ENCODE assay signal across 1 cellular context in the genomic region with DNA sequence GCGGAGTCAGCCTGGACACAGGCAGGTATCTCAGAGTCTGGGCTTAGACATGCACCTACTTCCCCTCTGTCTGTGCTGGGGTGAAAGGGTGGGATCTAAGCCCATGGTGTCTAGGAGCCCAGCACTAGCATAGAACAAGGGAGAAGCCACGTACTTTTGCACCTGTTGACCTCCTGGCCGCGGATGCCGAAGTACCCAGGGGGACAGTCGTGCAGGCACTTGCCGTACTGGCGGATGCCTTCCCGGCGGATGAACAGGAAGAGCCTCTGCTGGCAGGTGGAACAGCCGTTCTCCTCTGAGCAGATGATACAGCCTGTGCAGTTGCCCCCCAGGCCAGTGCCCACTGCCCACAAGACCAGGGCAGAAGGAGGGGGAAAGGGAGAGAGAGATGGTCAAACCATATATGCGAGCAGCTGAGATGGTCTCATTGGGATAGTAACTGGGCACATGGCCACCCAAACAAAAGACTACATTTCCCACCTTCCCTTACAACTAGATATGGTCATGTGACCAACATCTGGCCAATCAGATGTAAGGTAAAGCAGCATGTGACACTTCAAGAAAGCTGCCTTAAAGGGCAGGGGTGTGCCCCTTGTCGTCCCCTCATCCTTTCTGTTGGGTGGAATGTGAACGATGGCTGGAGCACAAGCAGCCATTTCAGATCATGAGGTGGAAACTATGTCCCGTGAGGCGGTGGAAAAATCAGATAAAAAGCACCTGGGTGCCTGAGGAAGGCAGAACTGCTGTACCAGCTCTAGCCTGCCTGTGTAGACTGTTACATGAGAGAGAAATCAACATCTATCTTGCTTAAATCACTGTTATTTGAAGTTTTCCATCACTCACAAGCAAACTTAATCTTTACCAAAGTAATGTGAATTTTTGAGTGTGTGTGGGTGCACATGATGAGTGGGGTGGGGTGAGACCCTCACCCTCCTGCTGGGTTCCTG.
TF ChIP-seq lines count a peak whose summit lies in the region.

No MANE protein-coding gene starts in this region.

TF ChIP-seq in K562, 482 proteins besides CTCF, POLR2A, EP300 and RAD21 (continues in another document):
- TF ChIP-seq SP2 (IDR thresholded peaks at IDR 0.05; ENCODE audit: extremely low read depth, low read depth, low read length, poor library complexity, severe bottlenecking), result no peak
- TF ChIP-seq RFX7 (CRISPR knock-in tag; IDR thresholded peaks at IDR 0.05), result no peak
- TF ChIP-seq, protein P1, sequence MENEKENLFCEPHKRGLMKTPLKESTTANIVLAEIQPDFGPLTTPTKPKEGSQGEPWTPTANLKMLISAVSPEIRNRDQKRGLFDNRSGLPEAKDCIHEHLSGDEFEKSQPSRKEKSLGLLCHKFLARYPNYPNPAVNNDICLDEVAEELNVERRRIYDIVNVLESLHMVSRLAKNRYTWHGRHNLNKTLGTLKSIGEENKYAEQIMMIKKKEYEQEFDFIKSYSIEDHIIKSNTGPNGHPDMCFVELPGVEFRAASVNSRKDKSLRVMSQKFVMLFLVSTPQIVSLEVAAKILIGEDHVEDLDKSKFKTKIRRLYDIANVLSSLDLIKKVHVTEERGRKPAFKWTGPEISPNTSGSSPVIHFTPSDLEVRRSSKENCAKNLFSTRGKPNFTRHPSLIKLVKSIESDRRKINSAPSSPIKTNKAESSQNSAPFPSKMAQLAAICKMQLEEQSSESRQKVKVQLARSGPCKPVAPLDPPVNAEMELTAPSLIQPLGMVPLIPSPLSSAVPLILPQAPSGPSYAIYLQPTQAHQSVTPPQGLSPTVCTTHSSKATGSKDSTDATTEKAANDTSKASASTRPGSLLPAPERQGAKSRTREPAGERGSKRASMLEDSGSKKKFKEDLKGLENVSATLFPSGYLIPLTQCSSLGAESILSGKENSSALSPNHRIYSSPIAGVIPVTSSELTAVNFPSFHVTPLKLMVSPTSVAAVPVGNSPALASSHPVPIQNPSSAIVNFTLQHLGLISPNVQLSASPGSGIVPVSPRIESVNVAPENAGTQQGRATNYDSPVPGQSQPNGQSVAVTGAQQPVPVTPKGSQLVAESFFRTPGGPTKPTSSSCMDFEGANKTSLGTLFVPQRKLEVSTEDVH (IDR thresholded peaks at IDR 0.05; ENCODE audit: low read depth, partially characterized antibody), result no peak
- TF ChIP-seq, protein P2, sequence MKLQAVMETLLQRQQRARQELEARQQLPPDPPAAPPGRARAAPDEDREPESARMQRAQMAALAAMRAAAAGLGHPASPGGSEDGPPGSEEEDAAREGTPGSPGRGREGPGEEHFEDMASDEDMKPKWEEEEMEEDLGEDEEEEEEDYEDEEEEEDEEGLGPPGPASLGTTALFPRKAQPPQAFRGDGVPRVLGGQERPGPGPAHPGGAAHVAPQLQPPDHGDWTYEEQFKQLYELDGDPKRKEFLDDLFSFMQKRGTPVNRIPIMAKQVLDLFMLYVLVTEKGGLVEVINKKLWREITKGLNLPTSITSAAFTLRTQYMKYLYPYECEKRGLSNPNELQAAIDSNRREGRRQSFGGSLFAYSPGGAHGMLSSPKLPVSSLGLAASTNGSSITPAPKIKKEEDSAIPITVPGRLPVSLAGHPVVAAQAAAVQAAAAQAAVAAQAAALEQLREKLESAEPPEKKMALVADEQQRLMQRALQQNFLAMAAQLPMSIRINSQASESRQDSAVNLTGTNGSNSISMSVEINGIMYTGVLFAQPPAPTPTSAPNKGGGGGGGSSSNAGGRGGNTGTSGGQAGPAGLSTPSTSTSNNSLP (IDR thresholded peaks at IDR 0.05; ENCODE audit: borderline replicate concordance, low read depth, low read length), result no peak
- TF ChIP-seq MYC (IDR thresholded peaks at IDR 0.05; ENCODE audit: low read depth, low read length), result peak; percentile 23; the same call in 1 of the 2 replicates
- TF ChIP-seq MYC (CRISPR knock-in tag; IDR thresholded peaks at IDR 0.05; ENCODE audit: borderline replicate concordance, low read depth), result no peak
- TF ChIP-seq PHF8 (IDR thresholded peaks at IDR 0.05; ENCODE audit: borderline replicate concordance, low read length), result no peak
- TF ChIP-seq ZBTB8A (IDR thresholded peaks at IDR 0.05; ENCODE audit: partially characterized antibody), result no peak
- TF ChIP-seq ZNF134 (CRISPR knock-in tag; conservative IDR thresholded peaks at IDR 0.05), result no peak
- TF ChIP-seq NR2C2 (CRISPR knock-in tag; IDR thresholded peaks at IDR 0.05), result 0 out of 2 replicates have a peak, but pooled peaks have one; percentile 41
- no peak for TF ChIP-seq NR2C2 (tag; IDR thresholded peaks at IDR 0.05)
- no peak for TF ChIP-seq ZNF12 (CRISPR knock-in tag; IDR thresholded peaks at IDR 0.05)
- TF ChIP-seq HNRNPL (IDR thresholded peaks at IDR 0.05; ENCODE audit: low read depth, low read length), result no peak
- peak; percentile 85 for TF ChIP-seq HCFC1 (IDR thresholded peaks at IDR 0.05; ENCODE audit: low read depth, low read length)
- no peak for TF ChIP-seq LARP7 (IDR thresholded peaks at IDR 0.05)
- no peak for TF ChIP-seq HSF4 (CRISPR knock-in tag; IDR thresholded peaks at IDR 0.05; ENCODE audit: borderline replicate concordance)
- TF ChIP-seq ZNF253 (CRISPR knock-in tag; conservative IDR thresholded peaks at IDR 0.05), result no peak
- TF ChIP-seq TSC22D4 (tag; IDR thresholded peaks at IDR 0.05), result no peak
- TF ChIP-seq, protein P3, sequence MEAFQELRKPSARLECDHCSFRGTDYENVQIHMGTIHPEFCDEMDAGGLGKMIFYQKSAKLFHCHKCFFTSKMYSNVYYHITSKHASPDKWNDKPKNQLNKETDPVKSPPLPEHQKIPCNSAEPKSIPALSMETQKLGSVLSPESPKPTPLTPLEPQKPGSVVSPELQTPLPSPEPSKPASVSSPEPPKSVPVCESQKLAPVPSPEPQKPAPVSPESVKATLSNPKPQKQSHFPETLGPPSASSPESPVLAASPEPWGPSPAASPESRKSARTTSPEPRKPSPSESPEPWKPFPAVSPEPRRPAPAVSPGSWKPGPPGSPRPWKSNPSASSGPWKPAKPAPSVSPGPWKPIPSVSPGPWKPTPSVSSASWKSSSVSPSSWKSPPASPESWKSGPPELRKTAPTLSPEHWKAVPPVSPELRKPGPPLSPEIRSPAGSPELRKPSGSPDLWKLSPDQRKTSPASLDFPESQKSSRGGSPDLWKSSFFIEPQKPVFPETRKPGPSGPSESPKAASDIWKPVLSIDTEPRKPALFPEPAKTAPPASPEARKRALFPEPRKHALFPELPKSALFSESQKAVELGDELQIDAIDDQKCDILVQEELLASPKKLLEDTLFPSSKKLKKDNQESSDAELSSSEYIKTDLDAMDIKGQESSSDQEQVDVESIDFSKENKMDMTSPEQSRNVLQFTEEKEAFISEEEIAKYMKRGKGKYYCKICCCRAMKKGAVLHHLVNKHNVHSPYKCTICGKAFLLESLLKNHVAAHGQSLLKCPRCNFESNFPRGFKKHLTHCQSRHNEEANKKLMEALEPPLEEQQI (IDR thresholded peaks at IDR 0.05), result no peak
- TF ChIP-seq, protein P4, sequence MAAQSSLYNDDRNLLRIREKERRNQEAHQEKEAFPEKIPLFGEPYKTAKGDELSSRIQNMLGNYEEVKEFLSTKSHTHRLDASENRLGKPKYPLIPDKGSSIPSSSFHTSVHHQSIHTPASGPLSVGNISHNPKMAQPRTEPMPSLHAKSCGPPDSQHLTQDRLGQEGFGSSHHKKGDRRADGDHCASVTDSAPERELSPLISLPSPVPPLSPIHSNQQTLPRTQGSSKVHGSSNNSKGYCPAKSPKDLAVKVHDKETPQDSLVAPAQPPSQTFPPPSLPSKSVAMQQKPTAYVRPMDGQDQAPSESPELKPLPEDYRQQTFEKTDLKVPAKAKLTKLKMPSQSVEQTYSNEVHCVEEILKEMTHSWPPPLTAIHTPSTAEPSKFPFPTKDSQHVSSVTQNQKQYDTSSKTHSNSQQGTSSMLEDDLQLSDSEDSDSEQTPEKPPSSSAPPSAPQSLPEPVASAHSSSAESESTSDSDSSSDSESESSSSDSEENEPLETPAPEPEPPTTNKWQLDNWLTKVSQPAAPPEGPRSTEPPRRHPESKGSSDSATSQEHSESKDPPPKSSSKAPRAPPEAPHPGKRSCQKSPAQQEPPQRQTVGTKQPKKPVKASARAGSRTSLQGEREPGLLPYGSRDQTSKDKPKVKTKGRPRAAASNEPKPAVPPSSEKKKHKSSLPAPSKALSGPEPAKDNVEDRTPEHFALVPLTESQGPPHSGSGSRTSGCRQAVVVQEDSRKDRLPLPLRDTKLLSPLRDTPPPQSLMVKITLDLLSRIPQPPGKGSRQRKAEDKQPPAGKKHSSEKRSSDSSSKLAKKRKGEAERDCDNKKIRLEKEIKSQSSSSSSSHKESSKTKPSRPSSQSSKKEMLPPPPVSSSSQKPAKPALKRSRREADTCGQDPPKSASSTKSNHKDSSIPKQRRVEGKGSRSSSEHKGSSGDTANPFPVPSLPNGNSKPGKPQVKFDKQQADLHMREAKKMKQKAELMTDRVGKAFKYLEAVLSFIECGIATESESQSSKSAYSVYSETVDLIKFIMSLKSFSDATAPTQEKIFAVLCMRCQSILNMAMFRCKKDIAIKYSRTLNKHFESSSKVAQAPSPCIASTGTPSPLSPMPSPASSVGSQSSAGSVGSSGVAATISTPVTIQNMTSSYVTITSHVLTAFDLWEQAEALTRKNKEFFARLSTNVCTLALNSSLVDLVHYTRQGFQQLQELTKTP (IDR thresholded peaks at IDR 0.05; ENCODE audit: low read depth in 1 of 2, partially characterized antibody in 2 of 2), result peak in 1 of 2 experiments; percentile 43
- TF ChIP-seq, protein P5, sequence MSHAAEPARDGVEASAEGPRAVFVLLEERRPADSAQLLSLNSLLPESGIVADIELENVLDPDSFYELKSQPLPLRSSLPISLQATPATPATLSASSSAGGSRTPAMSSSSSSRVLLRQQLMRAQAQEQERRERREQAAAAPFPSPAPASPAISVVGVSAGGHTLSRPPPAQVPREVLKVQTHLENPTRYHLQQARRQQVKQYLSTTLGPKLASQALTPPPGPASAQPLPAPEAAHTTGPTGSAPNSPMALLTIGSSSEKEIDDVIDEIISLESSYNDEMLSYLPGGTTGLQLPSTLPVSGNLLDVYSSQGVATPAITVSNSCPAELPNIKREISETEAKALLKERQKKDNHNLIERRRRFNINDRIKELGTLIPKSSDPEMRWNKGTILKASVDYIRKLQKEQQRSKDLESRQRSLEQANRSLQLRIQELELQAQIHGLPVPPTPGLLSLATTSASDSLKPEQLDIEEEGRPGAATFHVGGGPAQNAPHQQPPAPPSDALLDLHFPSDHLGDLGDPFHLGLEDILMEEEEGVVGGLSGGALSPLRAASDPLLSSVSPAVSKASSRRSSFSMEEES (CRISPR knock-in tag; IDR thresholded peaks at IDR 0.05), result peak; percentile 97
- no peak for TF ChIP-seq ZNF274 (IDR thresholded peaks at IDR 0.05; ENCODE audit: borderline replicate concordance, low read depth, low read length)
- no peak for TF ChIP-seq PRMT5 (CRISPR knock-in tag; IDR thresholded peaks at IDR 0.05)
- no peak for TF ChIP-seq KAT2B (IDR thresholded peaks at IDR 0.05; ENCODE audit: low read depth, low read length)
- no peak for TF ChIP-seq ZNF232 (CRISPR knock-in tag; IDR thresholded peaks at IDR 0.05)
- TF ChIP-seq RBM39 (optimal IDR thresholded peaks at IDR 0.05; ENCODE audit: low read depth, low read length), result no peak
- peak in 1 of 3 experiments; percentile 46 for TF ChIP-seq YY1 (IDR thresholded peaks at IDR 0.05; ENCODE audit: borderline replicate concordance in 1 of 3, control insufficient read depth in 1 of 3, extremely low read depth in 1 of 3, insufficient read depth in 3 of 3, insufficient read length in 1 of 3, insufficient replicate concordance in 2 of 3, low read depth in 1 of 3, low read length in 2 of 3)
- TF ChIP-seq PCBP2 (IDR thresholded peaks at IDR 0.05; ENCODE audit: low read depth, low read length, poor library complexity, severe bottlenecking), result no peak
- TF ChIP-seq XRCC5 (IDR thresholded peaks at IDR 0.05; ENCODE audit: low read depth, low read length), result no peak
- TF ChIP-seq FOXA3 (CRISPR knock-in tag; conservative IDR thresholded peaks at IDR 0.05 in 1 of 2, IDR thresholded peaks at IDR 0.05 in 1 of 2), result no peak
- TF ChIP-seq RAD51 (IDR thresholded peaks at IDR 0.05; ENCODE audit: borderline replicate concordance, low read depth), result peak; percentile 99
- no peak for TF ChIP-seq TCF7 (IDR thresholded peaks at IDR 0.05; ENCODE audit: borderline replicate concordance)
